In the genomic region with DNA sequence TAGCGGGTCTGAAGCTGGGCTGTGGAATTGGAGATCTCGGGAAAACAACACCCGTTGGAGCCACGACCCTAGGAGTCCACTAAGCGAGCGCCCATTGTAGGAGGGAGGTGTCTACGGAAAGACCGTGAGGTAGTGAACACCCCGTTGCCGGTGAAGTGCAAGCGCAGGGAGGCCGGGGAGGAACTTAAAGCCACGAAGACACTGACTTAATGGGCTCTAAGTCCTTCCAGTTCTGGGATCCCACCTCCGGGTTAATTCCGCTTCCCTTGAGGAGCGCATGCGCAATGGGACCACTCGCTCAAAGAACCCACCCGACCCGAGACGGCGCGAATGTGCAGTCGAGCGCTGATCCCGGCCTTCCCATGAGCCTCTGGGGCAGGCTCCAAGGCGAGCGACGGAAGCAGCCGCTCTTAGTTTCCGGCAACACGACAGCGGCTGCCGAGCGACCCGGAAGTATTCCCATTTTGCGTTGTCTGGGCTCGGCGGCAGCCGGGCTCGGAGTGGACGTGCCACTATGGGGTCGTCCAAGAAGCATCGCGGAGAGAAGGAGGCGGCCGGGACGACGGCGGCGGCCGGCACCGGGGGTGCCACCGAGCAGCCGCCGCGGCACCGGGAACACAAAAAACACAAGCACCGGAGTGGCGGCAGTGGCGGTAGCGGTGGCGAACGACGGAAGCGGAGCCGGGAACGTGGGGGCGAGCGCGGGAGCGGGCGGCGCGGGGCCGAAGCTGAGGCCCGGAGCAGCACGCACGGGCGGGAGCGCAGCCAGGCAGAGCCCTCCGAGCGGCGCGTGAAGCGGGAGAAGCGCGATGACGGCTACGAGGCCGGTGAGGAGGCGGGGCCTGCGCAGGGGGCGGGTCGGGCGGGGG, we compare ENCODE assay signal across 8 cellular contexts. TPM values are rescaled to one million over a fixed set of nuclear protein-coding genes. Genes with fewer than 3 reads are reported as not detected.
A peak's percentile ranks its signal among the peaks of the same experiment; 100 is the strongest.
DNase-seq lines count a peak whose midpoint lies in the region; ATAC-seq and TF ChIP-seq lines count a peak whose summit lies in the region.

Gene SART1, plus strand, starts transcription at position 468 of the 869 bp plus-strand sequence. Its CDS starts 47 bp downstream, at position 515.

- H3K9me3 ChIP-seq in BE2C: no peaks in the 10 kb centered on the region

- no peaks in the 10 kb centered on the region for H3K27me3 ChIP-seq in BE2C

- H3K4me3 ChIP-seq in BE2C (ENCODE audit: low read depth, low read length): peak within 1 kb of the TSS; percentile 94

- peaks cover 29% of the 10 kb centered on the region for H3K36me3 ChIP-seq in BE2C

- DNase-seq in BE2C (peak; percentile 99), GM19240 (ENCODE audit: insufficient read length, low spot score) (peak; percentile 99), NCI-H526 treated with DMSO at 0.1 percent for 48 hours (lab: John Stamatoyannopoulos, UW) (peak; percentile 97), kidney glomerular epithelial cell (lab: John Stamatoyannopoulos, UW) (peak; percentile 96)
- peak; percentile 97 for DNase-seq in activated CD4-positive, alpha-beta T cell treated with anti-CD3 and anti-CD28 coated beads for 48 hours
- peak; percentile 95 to 97 for DNase-seq in stimulated activated CD4-positive, alpha-beta T cell treated with anti-CD3 and anti-CD28 coated beads, Interleukin-15, amount 100 ng/mL, for 48 hours (ENCODE audit: low read depth in 2 of 2)

- peak; percentile 82 for ATAC-seq in HG03469 (IDR thresholded peaks at IDR 0.05; ENCODE audit: unreplicated experiment)

- peak within 1 kb of the TSS; percentile 94 for H3K27ac ChIP-seq in cingulate gyrus (ENCODE audit: low read depth, low read length)

- TF ChIP-seq CTCF in BE2C (IDR thresholded peaks at IDR 0.05; ENCODE audit: low read depth, low read length): no peak

- H3K4me1 ChIP-seq in BE2C: no peaks in the 10 kb centered on the region

RNA-seq across cellular contexts. Expression of gene SART1, which starts in this region (rescaled TPM):
- polyA plus RNA-seq in BE2C (2012; ENCODE audit: insufficient read depth, insufficient read length, low read depth): 280 TPM

Comparison
In these comparisons a context has a peak if more than half of its experiments do, and no peak if none do; other contexts are left out.
1. Peak in every context shown above with its lines: DNase-seq, ATAC-seq, H3K4me3 ChIP-seq and H3K27ac ChIP-seq.